ENCODE assay signal across 25 cellular contexts in the genomic region with DNA sequence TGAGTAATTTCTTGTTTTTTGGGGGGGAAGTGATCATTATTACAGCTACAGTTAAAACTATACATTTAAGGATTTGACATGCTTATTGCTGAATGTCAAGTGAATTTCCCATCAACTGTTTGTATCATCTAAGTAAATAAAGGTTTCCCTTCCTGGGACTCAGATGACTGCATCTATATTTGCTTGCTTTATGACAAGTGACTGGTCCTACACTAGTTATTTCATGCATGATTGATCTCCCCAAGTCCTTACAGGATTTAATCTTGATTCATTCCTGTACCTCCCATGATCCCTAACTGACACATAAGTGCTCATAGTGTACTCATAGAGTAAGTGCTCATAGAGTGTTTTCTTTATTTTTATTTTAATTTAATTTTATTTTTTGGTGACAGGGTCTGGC. TPM values are rescaled to one million over a fixed set of nuclear protein-coding genes. Genes with fewer than 3 reads are reported as not detected.
DNase-seq lines count a peak whose midpoint lies in the region; ATAC-seq and TF ChIP-seq lines count a peak whose summit lies in the region.
"Had no signal": no experiment of that assay in that cellular context is flagged by ENCODE, and none has a peak within 500 bp of the region (broad histone marks: within the 10 kb centered on the region; RNA-seq: fewer than 3 reads in every experiment).

No MANE protein-coding gene starts in this region.

- DNase-seq in DMS53 treated with DMSO at 0.1 percent for 48 hours (lab: John Stamatoyannopoulos, UW; ENCODE audit: unreplicated experiment) (peak; percentile 82), SHP77 treated with DMSO at 0.1 percent for 48 hours (lab: John Stamatoyannopoulos, UW) (peak; percentile 29), DMS79 (lab: John Stamatoyannopoulos, UW) (no peak), putamen (ENCODE audit: low spot score) (no peak), chondrocyte (ENCODE audit: low spot score) (no peak), activated gamma-delta T cell (lab: John Stamatoyannopoulos, UW) (no peak)
- DNase-seq: activated CD8-positive, alpha-beta T cell treated with anti-CD3 and anti-CD28 coated beads for 36 hours; activated gamma-delta T cell treated with Interleukin-2 at 50 U/mL for 16 hours; activated naive CD8-positive, alpha-beta T cell treated with anti-CD3 and anti-CD28 coated beads, Interleukin-2, amount 50 U/mL, for 24 hours; activated T-cell treated with anti-CD3 and anti-CD28 coated beads for 4 hours; head of caudate nucleus; mammary epithelial cell; NCI-H146; PC-9; right cardiac atrium; SIG-M5; stimulated activated CD4-positive, alpha-beta T cell treated with anti-CD3 and anti-CD28 coated beads, Interleukin-4, amount 100 ng/mL, for 4 hours; stimulated activated naive CD8-positive, alpha-beta T cell treated with anti-CD3 and anti-CD28 coated beads, Interleukin-15, Interleukin-2, amounts not matched to agents 100 U/mL and 50 U/mL, for 24 hours; T-cell; uterus had no signal

- H3K27ac Mint-ChIP-seq in chondrocyte (ENCODE audit: unreplicated experiment), result no peak overlapping the region
- H3K27ac Mint-ChIP-seq: activated CD8-positive, alpha-beta T cell treated with anti-CD3 and anti-CD28 coated beads for 36 hours; activated naive CD8-positive, alpha-beta T cell treated with anti-CD3 and anti-CD28 coated beads, Interleukin-2, amount 50 U/mL, for 24 hours; T-cell had no signal

- peaks cover 11% of the 10 kb centered on the region for H3K9me3 Mint-ChIP-seq in chondrocyte (ENCODE audit: low read depth)
- H3K9me3 Mint-ChIP-seq: activated CD8-positive, alpha-beta T cell treated with anti-CD3 and anti-CD28 coated beads for 36 hours; activated naive CD8-positive, alpha-beta T cell treated with anti-CD3 and anti-CD28 coated beads, Interleukin-2, amount 50 U/mL, for 24 hours; T-cell had no signal

- ATAC-seq in GM18909 (IDR thresholded peaks at IDR 0.05; ENCODE audit: poor library complexity, unreplicated experiment) (peak; percentile 9), HG03064 (IDR thresholded peaks at IDR 0.05; ENCODE audit: low read depth, unreplicated experiment) (peak; percentile 10)
- ATAC-seq: activated CD8-positive, alpha-beta T cell treated with anti-CD3 and anti-CD28 coated beads for 36 hours; activated naive CD8-positive, alpha-beta T cell treated with anti-CD3 and anti-CD28 coated beads, Interleukin-2, amount 50 U/mL, for 24 hours; right cardiac atrium; stimulated activated naive CD8-positive, alpha-beta T cell treated with anti-CD3 and anti-CD28 coated beads, Interleukin-15, Interleukin-2, amounts not matched to agents 100 U/mL and 50 U/mL, for 24 hours; T-cell had no signal

- H3K4me3 Mint-ChIP-seq in chondrocyte (ENCODE audit: unreplicated experiment), result no peak overlapping the region
- H3K4me3 Mint-ChIP-seq: activated CD8-positive, alpha-beta T cell treated with anti-CD3 and anti-CD28 coated beads for 36 hours; activated naive CD8-positive, alpha-beta T cell treated with anti-CD3 and anti-CD28 coated beads, Interleukin-2, amount 50 U/mL, for 24 hours; T-cell had no signal

- no peaks in the 10 kb centered on the region for H3K27me3 Mint-ChIP-seq in chondrocyte (ENCODE audit: low read depth)

- TF ChIP-seq CTCF in chondrocyte (IDR thresholded peaks at IDR 0.05), result no peak

- H3K4me1 Mint-ChIP-seq in chondrocyte (ENCODE audit: low read depth), result peaks cover 11% of the 10 kb centered on the region

- no peaks in the 10 kb centered on the region for H3K36me3 Mint-ChIP-seq in chondrocyte (ENCODE audit: low read depth)
- H3K36me3 Mint-ChIP-seq: T-cell had no signal

RNA-seq across cellular contexts. Expression of gene TXNDC8, which starts 2.8 kb away (rescaled TPM):
- not detected in 3 replicates for total RNA-seq in chondrocyte
- total RNA-seq: activated CD8-positive, alpha-beta T cell treated with anti-CD3 and anti-CD28 coated beads for 36 hours; fibroblast of villous mesenchyme; kidney epithelial cell; mammary epithelial cell; PC-9; right cardiac atrium; T-cell; thoracic aorta; uterus had no signal

Comparison
In these comparisons a context has a peak if more than half of its experiments do, and no peak if none do; other contexts are left out.
1. DNase-seq: peak in DMS53 treated with DMSO at 0.1 percent for 48 hours (single experiment) and SHP77 treated with DMSO at 0.1 percent for 48 hours (single experiment); none in DMS79 (single experiment), putamen (single experiment), chondrocyte (single experiment) and activated gamma-delta T cell (single experiment).